ENCODE assay signal across 31 cellular contexts in genomic region chr19:42355896-42356295, GRCh38. TPM values are rescaled to one million over a fixed set of nuclear protein-coding genes. Genes with fewer than 3 reads are reported as not detected.
"Had no signal": no experiment of that assay in that cellular context is flagged by ENCODE, and none has a peak within 500 bp of the region (broad histone marks: within the 10 kb centered on the region; RNA-seq: fewer than 3 reads in every experiment).

No MANE protein-coding gene starts in this region.

- H3K4me2 ChIP-seq: smooth muscle cell had no signal

- H3K36me3 ChIP-seq: transverse colon, uterus had no signal

- H3K4me3 ChIP-seq: pancreas, psoas muscle, skin epidermis, smooth muscle cell, spleen, suprapubic skin, testis, tibial artery, transverse colon, upper lobe of right lung, uterus had no signal

- H3K27ac ChIP-seq: pancreas, psoas muscle, skin epidermis, spleen, suprapubic skin, testis, tibial artery, transverse colon, upper lobe of right lung, uterus had no signal

- H3K27me3 ChIP-seq: pancreas, spleen, suprapubic skin, testis, tibial artery, transverse colon, upper lobe of right lung, uterus had no signal

- H3K9me3 ChIP-seq: pancreas, psoas muscle, spleen, suprapubic skin, testis, tibial artery, transverse colon, upper lobe of right lung, uterus had no signal

- ATAC-seq: naive thymus-derived CD8-positive, alpha-beta T cell; natural killer cell treated with Interleukin-12 subunit alpha and Interleukin-12 subunit beta and Interleukin-15 and Interleukin-18, amount 100 ng/mL, for 72 hours; pancreas; psoas muscle; right cardiac atrium; sciatic nerve; stimulated activated memory B cell treated with anti-CD40 and anti-IgM and Interleukin-4, amounts not matched to agents 10 μg/mL and 1 μg/mL and 100 μg/mL, for 72 hours; stimulated activated naive CD8-positive, alpha-beta T cell treated with anti-CD3 and anti-CD28 coated beads, Interleukin-15, amount 100 ng/mL, for 72 hours; stimulated activated naive CD8-positive, alpha-beta T cell treated with anti-CD3 and anti-CD28 coated beads, Interleukin-15, Interleukin-2, amounts not matched to agents 100 U/mL and 50 U/mL, for 24 hours; upper lobe of right lung had no signal

- DNase-seq: naive B cell; naive thymus-derived CD8-positive, alpha-beta T cell; nephron progenitor cell; occipital lobe; psoas muscle; spleen; stimulated activated CD4-positive, alpha-beta T cell treated with anti-CD3 and anti-CD28 coated beads, Interleukin-12 subunit alpha, Interleukin-12 subunit beta, amount 100 ng/mL, for 4 hours; stimulated activated CD4-positive, alpha-beta T cell treated with anti-CD3 and anti-CD28 coated beads, Interleukin-1b, Interleukin-23, amount 100 ng/mL, for 48 hours; stimulated activated CD4-positive, alpha-beta T cell treated with anti-CD3 and anti-CD28 coated beads, Interleukin-4, amount 100 ng/mL, for 1 hour; stimulated activated CD4-positive, alpha-beta T cell treated with anti-CD3 and anti-CD28 coated beads, Interleukin-4, amount 100 ng/mL, for 4 hours; stimulated activated CD8-positive, alpha-beta memory T cell treated with anti-CD3 and anti-CD28 coated beads, Interleukin-4, amount 100 ng/mL, for 48 hours; stimulated activated naive CD4-positive, alpha-beta T cell; stimulated activated naive CD8-positive, alpha-beta T cell treated with anti-CD3 and anti-CD28 coated beads, Interleukin-15, amount 100 ng/mL, for 72 hours; stimulated activated naive CD8-positive, alpha-beta T cell treated with anti-CD3 and anti-CD28 coated beads, Interleukin-15, Interleukin-2, amounts not matched to agents 100 U/mL and 50 U/mL, for 24 hours; substantia nigra; testis; tibial artery; transverse colon; upper lobe of right lung; uterus had no signal

- FAIRE-seq: pancreas had no signal

- H3K4me1 ChIP-seq: pancreas, psoas muscle, spleen, suprapubic skin, tibial artery, transverse colon, upper lobe of right lung, uterus had no signal

RNA-seq across cellular contexts. Expression of gene CNFN, which starts 34.2 kb away (rescaled TPM):
- total RNA-seq: naive thymus-derived CD8-positive, alpha-beta T cell; natural killer cell treated with Interleukin-12 subunit alpha and Interleukin-12 subunit beta and Interleukin-15 and Interleukin-18, amount 100 ng/mL, for 72 hours; occipital lobe; osteocyte; psoas muscle; renal cortical epithelial cell; urinary bladder had no signal

RNA-seq across cellular contexts. Expression of gene TMEM145, which starts 42.8 kb away (rescaled TPM):
- total RNA-seq: naive thymus-derived CD8-positive, alpha-beta T cell; renal cortical epithelial cell; sciatic nerve; smooth muscle cell; transverse colon; urinary bladder had no signal
- polyA plus RNA-seq: naive thymus-derived CD8-positive, alpha-beta T cell had no signal

RNA-seq across cellular contexts. Expression of gene PRR19, which starts 54.0 kb away (rescaled TPM):
- total RNA-seq: urinary bladder had no signal
